Comparison of ENCODE assay signal across 9 cellular contexts in the genomic region with DNA sequence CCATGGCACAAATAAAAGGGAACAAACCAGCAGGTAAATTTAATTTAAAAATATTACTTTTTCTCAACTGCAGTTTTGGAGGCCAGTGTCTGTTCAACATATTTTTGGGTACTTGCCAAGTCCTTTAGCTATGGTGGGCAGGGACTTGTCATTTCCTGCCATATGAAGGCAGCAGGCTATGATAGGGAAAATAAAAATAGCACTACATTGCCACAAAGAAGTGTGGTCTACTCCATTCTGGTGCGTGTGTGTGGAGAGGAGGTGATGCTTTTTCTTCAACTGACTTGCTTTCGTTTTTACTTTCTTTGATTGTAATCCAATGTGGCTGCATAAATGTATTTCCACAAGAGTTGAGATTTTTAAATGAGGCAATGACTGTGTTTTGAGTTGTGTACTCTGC. TPM values are rescaled to one million over a fixed set of nuclear protein-coding genes. Genes with fewer than 3 reads are reported as not detected.
DNase-seq lines count a peak whose midpoint lies in the region; ATAC-seq and TF ChIP-seq lines count a peak whose summit lies in the region.
"Had no signal": no experiment of that assay in that cellular context is flagged by ENCODE, and none has a peak within 500 bp of the region (broad histone marks: within the 10 kb centered on the region; RNA-seq: fewer than 3 reads in every experiment).

No MANE protein-coding gene starts in this region.

- no peak for TF ChIP-seq CTCF in WERI-Rb-1 (IDR thresholded peaks at IDR 0.05; ENCODE audit: low read depth, low read length)

- in situ Hi-C loops in G401 (cut with HindIII; ENCODE audit: low sequenced_read_pairs), result no loop called here

- H3K9me3 ChIP-seq in CD8-positive, alpha-beta memory T cell (ENCODE audit: low read length), result no peaks in the 10 kb centered on the region
- H3K9me3 ChIP-seq in WERI-Rb-1 (ENCODE audit: severe bottlenecking), result no peaks in the 10 kb centered on the region
- H3K9me3 ChIP-seq: neutrophil had no signal

- H3K4me1 ChIP-seq in CD8-positive, alpha-beta memory T cell (ENCODE audit: insufficient read depth, low read length), result peaks cover 69% of the 10 kb centered on the region

- POLR2A ChIA-PET in CD8-positive, alpha-beta memory T cell (lab: Charles Lee), result interaction anchor here (0.6 to 1.8 kb wide), 5 partner anchors 9 to 101 kb away, joined by 3 to 7 read pairs (median 4); no protein-coding TSS in a partner anchor

- peaks cover 0 to 1% of the 10 kb centered on the region in 2 donors for H3K27me3 Mint-ChIP-seq in CD8-positive, alpha-beta memory T cell
- no peaks in the 10 kb centered on the region for H3K27me3 Mint-ChIP-seq in activated T-cell treated with anti-CD3 and anti-CD28 coated beads, Interleukin-2, amount 50 U/mL, for 72 hours (ENCODE audit: low read depth)

- H3K4me1 Mint-ChIP-seq in CD8-positive, alpha-beta memory T cell, result peaks cover 56 to 87% (median 86%) of the 10 kb centered on the region in 3 donors
- peaks cover 71% of the 10 kb centered on the region for H3K4me1 Mint-ChIP-seq in activated T-cell treated with anti-CD3 and anti-CD28 coated beads, Interleukin-2, amount 50 U/mL, for 72 hours (ENCODE audit: low read depth)

- peak; percentile 80 for ATAC-seq in GM19351 (IDR thresholded peaks at IDR 0.05; ENCODE audit: unreplicated experiment)
- ATAC-seq in HG03442 (IDR thresholded peaks at IDR 0.05; ENCODE audit: unreplicated experiment), result peak; percentile 94
- peak; percentile 83 to 85 for ATAC-seq in activated T-cell treated with anti-CD3 and anti-CD28 coated beads, Interleukin-2, amount 50 U/mL, for 72 hours (replicated peaks in 1 of 2)

- peak overlapping the region; percentile 79 to 99 (median 96) for H3K27ac Mint-ChIP-seq in CD8-positive, alpha-beta memory T cell
- peak overlapping the region; percentile 99 for H3K27ac Mint-ChIP-seq in activated T-cell treated with anti-CD3 and anti-CD28 coated beads, Interleukin-2, amount 50 U/mL, for 72 hours

- peaks cover 9 to 65% (median 11%) of the 10 kb centered on the region in 3 donors for H3K36me3 Mint-ChIP-seq in CD8-positive, alpha-beta memory T cell
- peaks cover 0 to 3% of the 10 kb centered on the region in 2 donors for H3K36me3 Mint-ChIP-seq in activated T-cell treated with anti-CD3 and anti-CD28 coated beads, Interleukin-2, amount 50 U/mL, for 72 hours (ENCODE audit: insufficient read depth in 2 of 2)

- H3K36me3 ChIP-seq in CD8-positive, alpha-beta memory T cell (ENCODE audit: insufficient read depth, low read length), result no peaks in the 10 kb centered on the region
- H3K36me3 ChIP-seq in WERI-Rb-1, result no peaks in the 10 kb centered on the region
- H3K36me3 ChIP-seq: neutrophil had no signal

- H3K27me3 ChIP-seq in CD8-positive, alpha-beta memory T cell (ENCODE audit: insufficient read depth, low read length, poor library complexity, severe bottlenecking), result no peaks in the 10 kb centered on the region
- H3K27me3 ChIP-seq in WERI-Rb-1 (ENCODE audit: insufficient read depth, low read depth, severe bottlenecking), result peaks cover 19% of the 10 kb centered on the region
- H3K27me3 ChIP-seq: neutrophil had no signal

- H3K4me3 Mint-ChIP-seq in CD8-positive, alpha-beta memory T cell, result peak overlapping the region; percentile 88 to 97 (median 91)
- peak overlapping the region; percentile 89 to 97 for H3K4me3 Mint-ChIP-seq in activated T-cell treated with anti-CD3 and anti-CD28 coated beads, Interleukin-2, amount 50 U/mL, for 72 hours

- peak; percentile 18 to 84 (median 78) for DNase-seq in CD8-positive, alpha-beta memory T cell
- DNase-seq in activated T-cell treated with anti-CD3 and anti-CD28 coated beads, Interleukin-2, amount 50 U/mL, for 72 hours, result peak; percentile 38 to 50
- DNase-seq in G401 (ENCODE audit: low spot score) (no peak), NCI-H2227 treated with DMSO at 0.1 percent for 48 hours (lab: John Stamatoyannopoulos, UW) (no peak), WERI-Rb-1 (no peak), pons (ENCODE audit: low spot score) (no peak)

- H3K4me3 ChIP-seq in CD8-positive, alpha-beta memory T cell (ENCODE audit: low read length), result peak overlapping the region; percentile 56
- no peak overlapping the region for H3K4me3 ChIP-seq in WERI-Rb-1 (ENCODE audit: low read depth, low read length)

- peak overlapping the region; percentile 57 for H3K27ac ChIP-seq in CD8-positive, alpha-beta memory T cell (ENCODE audit: low read depth, low read length)
- H3K27ac ChIP-seq in WERI-Rb-1, result no peak overlapping the region
- H3K27ac ChIP-seq: neutrophil had no signal

- H3K9me3 Mint-ChIP-seq in CD8-positive, alpha-beta memory T cell, result no peaks in the 10 kb centered on the region
- no peaks in the 10 kb centered on the region for H3K9me3 Mint-ChIP-seq in activated T-cell treated with anti-CD3 and anti-CD28 coated beads, Interleukin-2, amount 50 U/mL, for 72 hours

- CTCF ChIA-PET in CD8-positive, alpha-beta memory T cell (lab: Charles Lee), result interaction anchor here (1.4 kb wide), 2 partner anchors 8 to 106 kb away, joined by 3 to 4 read pairs; no protein-coding TSS in a partner anchor

RNA-seq across cellular contexts. Expression of gene GPR174, which starts 17.2 kb away (rescaled TPM):
- 10 to 100 TPM; 29.8 to 30.5 TPM for total RNA-seq in CD8-positive, alpha-beta memory T cell
- polyA plus RNA-seq in CD8-positive, alpha-beta memory T cell, result 11.6 TPM
- total RNA-seq in activated T-cell treated with anti-CD3 and anti-CD28 coated beads, Interleukin-2, amount 50 U/mL, for 72 hours, result 10 to 100 TPM; 19.1 to 20.0 TPM
- total RNA-seq in G401 (2014; rRNA removed; shearing (Covaris generic)), result not detected in 2 replicates

Comparison
In these comparisons a context has a peak if more than half of its experiments do, and no peak if none do; other contexts are left out.
1. DNase-seq: peak in CD8-positive, alpha-beta memory T cell (5 of 5) and activated T-cell treated with anti-CD3 and anti-CD28 coated beads, Interleukin-2, amount 50 U/mL, for 72 hours (2 of 2); none in G401 (single experiment), NCI-H2227 treated with DMSO at 0.1 percent for 48 hours (single experiment), WERI-Rb-1 (single experiment) and pons (single experiment).
2. RNA of gene GPR174, which starts 17.2 kb away (total RNA-seq): 29.8 to 30.5 TPM in CD8-positive, alpha-beta memory T cell and 19.1 to 20.0 TPM in activated T-cell treated with anti-CD3 and anti-CD28 coated beads, Interleukin-2, amount 50 U/mL, for 72 hours; not detected in G401; every median in the first group is over 10 times any median in the second.
3. Peak in every context shown above with its lines, with median percentiles within 50 percentile points of each other: ATAC-seq.